1 cellular context compared by ENCODE assay signal in genomic region chr7:129908181-129908580, GRCh38.
TF ChIP-seq lines count a peak whose summit lies in the region.

No MANE protein-coding gene starts in this region.

TF ChIP-seq in K562, 482 proteins besides CTCF, POLR2A, EP300 and RAD21 (continued from another document):
- TF ChIP-seq RUNX1 (IDR thresholded peaks at IDR 0.05; ENCODE audit: low read depth) (no peak), MITF (IDR thresholded peaks at IDR 0.05) (no peak), ZBTB8A (IDR thresholded peaks at IDR 0.05; ENCODE audit: partially characterized antibody) (no peak), ZBTB5 (IDR thresholded peaks at IDR 0.05) (no peak), MED1 (CRISPR knock-in tag; IDR thresholded peaks at IDR 0.05; ENCODE audit: borderline replicate concordance) (no peak), BRCA1 (IDR thresholded peaks at IDR 0.05) (no peak), BRCA1 (CRISPR knock-in tag; IDR thresholded peaks at IDR 0.05) (no peak)
- TF ChIP-seq, protein P1, sequence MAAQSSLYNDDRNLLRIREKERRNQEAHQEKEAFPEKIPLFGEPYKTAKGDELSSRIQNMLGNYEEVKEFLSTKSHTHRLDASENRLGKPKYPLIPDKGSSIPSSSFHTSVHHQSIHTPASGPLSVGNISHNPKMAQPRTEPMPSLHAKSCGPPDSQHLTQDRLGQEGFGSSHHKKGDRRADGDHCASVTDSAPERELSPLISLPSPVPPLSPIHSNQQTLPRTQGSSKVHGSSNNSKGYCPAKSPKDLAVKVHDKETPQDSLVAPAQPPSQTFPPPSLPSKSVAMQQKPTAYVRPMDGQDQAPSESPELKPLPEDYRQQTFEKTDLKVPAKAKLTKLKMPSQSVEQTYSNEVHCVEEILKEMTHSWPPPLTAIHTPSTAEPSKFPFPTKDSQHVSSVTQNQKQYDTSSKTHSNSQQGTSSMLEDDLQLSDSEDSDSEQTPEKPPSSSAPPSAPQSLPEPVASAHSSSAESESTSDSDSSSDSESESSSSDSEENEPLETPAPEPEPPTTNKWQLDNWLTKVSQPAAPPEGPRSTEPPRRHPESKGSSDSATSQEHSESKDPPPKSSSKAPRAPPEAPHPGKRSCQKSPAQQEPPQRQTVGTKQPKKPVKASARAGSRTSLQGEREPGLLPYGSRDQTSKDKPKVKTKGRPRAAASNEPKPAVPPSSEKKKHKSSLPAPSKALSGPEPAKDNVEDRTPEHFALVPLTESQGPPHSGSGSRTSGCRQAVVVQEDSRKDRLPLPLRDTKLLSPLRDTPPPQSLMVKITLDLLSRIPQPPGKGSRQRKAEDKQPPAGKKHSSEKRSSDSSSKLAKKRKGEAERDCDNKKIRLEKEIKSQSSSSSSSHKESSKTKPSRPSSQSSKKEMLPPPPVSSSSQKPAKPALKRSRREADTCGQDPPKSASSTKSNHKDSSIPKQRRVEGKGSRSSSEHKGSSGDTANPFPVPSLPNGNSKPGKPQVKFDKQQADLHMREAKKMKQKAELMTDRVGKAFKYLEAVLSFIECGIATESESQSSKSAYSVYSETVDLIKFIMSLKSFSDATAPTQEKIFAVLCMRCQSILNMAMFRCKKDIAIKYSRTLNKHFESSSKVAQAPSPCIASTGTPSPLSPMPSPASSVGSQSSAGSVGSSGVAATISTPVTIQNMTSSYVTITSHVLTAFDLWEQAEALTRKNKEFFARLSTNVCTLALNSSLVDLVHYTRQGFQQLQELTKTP (IDR thresholded peaks at IDR 0.05; ENCODE audit: low read depth in 1 of 2, partially characterized antibody in 2 of 2) = no peak
- TF ChIP-seq, protein P2, sequence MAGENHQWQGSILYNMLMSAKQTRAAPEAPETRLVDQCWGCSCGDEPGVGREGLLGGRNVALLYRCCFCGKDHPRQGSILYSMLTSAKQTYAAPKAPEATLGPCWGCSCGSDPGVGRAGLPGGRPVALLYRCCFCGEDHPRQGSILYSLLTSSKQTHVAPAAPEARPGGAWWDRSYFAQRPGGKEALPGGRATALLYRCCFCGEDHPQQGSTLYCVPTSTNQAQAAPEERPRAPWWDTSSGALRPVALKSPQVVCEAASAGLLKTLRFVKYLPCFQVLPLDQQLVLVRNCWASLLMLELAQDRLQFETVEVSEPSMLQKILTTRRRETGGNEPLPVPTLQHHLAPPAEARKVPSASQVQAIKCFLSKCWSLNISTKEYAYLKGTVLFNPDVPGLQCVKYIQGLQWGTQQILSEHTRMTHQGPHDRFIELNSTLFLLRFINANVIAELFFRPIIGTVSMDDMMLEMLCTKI (IDR thresholded peaks at IDR 0.05; ENCODE audit: partially characterized antibody) = no peak
- TF ChIP-seq, protein P3, sequence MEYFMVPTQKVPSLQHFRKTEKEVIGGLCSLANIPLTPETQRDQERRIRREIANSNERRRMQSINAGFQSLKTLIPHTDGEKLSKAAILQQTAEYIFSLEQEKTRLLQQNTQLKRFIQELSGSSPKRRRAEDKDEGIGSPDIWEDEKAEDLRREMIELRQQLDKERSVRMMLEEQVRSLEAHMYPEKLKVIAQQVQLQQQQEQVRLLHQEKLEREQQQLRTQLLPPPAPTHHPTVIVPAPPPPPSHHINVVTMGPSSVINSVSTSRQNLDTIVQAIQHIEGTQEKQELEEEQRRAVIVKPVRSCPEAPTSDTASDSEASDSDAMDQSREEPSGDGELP (CRISPR knock-in tag; IDR thresholded peaks at IDR 0.05; ENCODE audit: borderline replicate concordance) = no peak
